ENCODE assay signal across 8 cellular contexts in the genomic region with DNA sequence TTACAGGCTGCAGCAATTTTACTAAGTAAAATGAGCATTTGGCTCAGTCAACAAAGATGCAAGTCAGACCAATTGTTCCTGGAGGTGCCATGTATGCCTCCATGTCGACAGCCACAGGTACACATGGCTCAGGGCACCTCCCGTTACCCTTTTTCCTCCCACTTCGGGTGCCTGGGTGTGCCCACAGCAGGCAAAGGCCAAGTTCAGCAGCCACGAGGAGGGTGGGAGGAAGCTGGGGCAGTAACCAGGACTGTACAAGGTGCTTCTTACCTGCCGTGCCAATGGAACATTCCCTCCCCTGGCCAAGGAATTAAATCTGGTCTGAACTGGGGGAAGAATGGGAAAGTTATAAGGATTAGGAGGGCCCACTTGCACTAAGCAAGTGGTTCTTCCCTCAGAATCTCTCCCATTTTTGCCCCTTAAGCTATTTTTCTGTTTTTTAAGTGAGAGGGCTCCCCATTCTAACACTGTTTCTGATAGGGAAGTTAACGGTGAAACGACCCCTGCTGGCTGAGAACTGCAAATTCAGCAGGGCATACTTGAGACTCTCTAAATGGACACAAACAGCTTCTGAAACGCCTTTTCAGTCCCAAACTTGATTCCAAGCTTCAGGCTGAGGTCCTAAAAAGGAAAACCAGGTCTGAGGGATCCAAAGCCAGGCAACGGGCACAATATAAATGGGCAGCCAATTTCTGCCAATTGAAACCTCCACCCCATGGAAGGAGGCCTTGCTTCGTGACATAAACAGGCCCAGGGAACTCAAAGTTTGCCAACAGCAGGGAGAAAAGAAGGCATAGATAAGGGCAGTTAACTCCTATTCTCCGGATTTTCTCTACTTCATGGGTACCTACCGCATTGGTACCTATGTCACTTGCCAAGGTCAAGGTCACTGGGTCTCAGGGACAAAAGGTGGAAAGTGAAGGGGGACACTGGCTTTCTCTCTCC. TPM values are rescaled to one million over a fixed set of nuclear protein-coding genes. Genes with fewer than 3 reads are reported as not detected.
DNase-seq lines count a peak whose midpoint lies in the region; ATAC-seq, FAIRE-seq and TF ChIP-seq lines count a peak whose summit lies in the region.

No MANE protein-coding gene starts in this region.

- H3K4me3 ChIP-seq in left ventricle myocardium inferior (no peak overlapping the region), smooth muscle cell (no peak overlapping the region)

- H4K20me1 ChIP-seq in smooth muscle cell (ENCODE audit: low read depth): no peaks in the 10 kb centered on the region

- H3K79me2 ChIP-seq in smooth muscle cell (ENCODE audit: low read depth): no peaks in the 10 kb centered on the region

- no peaks in the 10 kb centered on the region for H3F3A ChIP-seq in smooth muscle cell (ENCODE audit: low read depth)

- no peak overlapping the region for H2AFZ ChIP-seq in smooth muscle cell (ENCODE audit: low read depth)

- no peak overlapping the region for H3K27ac ChIP-seq in left ventricle myocardium inferior (replicated peaks)
- no peak overlapping the region for H3K27ac ChIP-seq in smooth muscle cell (ENCODE audit: low read depth)

- H3K4me1 ChIP-seq in left ventricle myocardium inferior (no peaks in the 10 kb centered on the region), smooth muscle cell (ENCODE audit: low read depth) (no peaks in the 10 kb centered on the region)

- DNase-seq in D721Med (ENCODE audit: insufficient read length, low spot score): peak; percentile 10
- DNase-seq in HT1080 (ENCODE audit: low read depth): peak; percentile 33
- DNase-seq in SK-N-DZ (ENCODE audit: low spot score): peak; percentile 44
- DNase-seq in activated naive CD4-positive, alpha-beta T cell treated with anti-CD3 and anti-CD28 coated beads, Interleukin-2, amount 50 U/mL, for 16 hours: peak; percentile 66
- peak; percentile 34 for DNase-seq in left ventricle myocardium inferior
- no peak for DNase-seq in smooth muscle cell (lab: John Stamatoyannopoulos, UW; ENCODE audit: unreplicated experiment)

- no peaks in the 10 kb centered on the region for H3K27me3 ChIP-seq in left ventricle myocardium inferior (ENCODE audit: low read depth)
- H3K27me3 ChIP-seq in smooth muscle cell (ENCODE audit: low read depth): no peaks in the 10 kb centered on the region

- H3K9me3 ChIP-seq in left ventricle myocardium inferior (replicated peaks) (peaks cover 4% of the 10 kb centered on the region), smooth muscle cell (replicated peaks; ENCODE audit: low read depth) (no peaks in the 10 kb centered on the region)

- no peaks in the 10 kb centered on the region for H3K36me3 ChIP-seq in left ventricle myocardium inferior
- no peaks in the 10 kb centered on the region for H3K36me3 ChIP-seq in smooth muscle cell (ENCODE audit: low read depth)

- ATAC-seq in GM18502 (IDR thresholded peaks at IDR 0.05; ENCODE audit: poor library complexity, unreplicated experiment) (no peak), GM21367 (IDR thresholded peaks at IDR 0.05; ENCODE audit: unreplicated experiment) (no peak)

- no peak overlapping the region for H3K9ac ChIP-seq in smooth muscle cell (ENCODE audit: low read depth)

- WGBS in smooth muscle cell (ENCODE audit: low lambda C conversion rate): 54% methylated on average over 12 of the region's 12 CpGs

- intact Hi-C loops in left ventricle myocardium inferior (cut with micrococcal nuclease): loop anchor here (5.0 kb wide), 1 partner anchor 76 kb away; no protein-coding TSS in a partner anchor

- peak; percentile 70 for TF ChIP-seq CTCF in D721Med (IDR thresholded peaks at IDR 0.05; ENCODE audit: insufficient read depth, missing control alignments)
- TF ChIP-seq CTCF in left ventricle myocardium inferior (IDR thresholded peaks at IDR 0.05; ENCODE audit: borderline replicate concordance): peak; percentile 84
- peak; percentile 82 for TF ChIP-seq CTCF in smooth muscle cell (IDR thresholded peaks at IDR 0.05; ENCODE audit: borderline replicate concordance, insufficient read depth, poor library complexity, severe bottlenecking)

- FAIRE-seq in D721Med (lab: Jason Lieb, UNC): no peak

- no peak overlapping the region for H3K4me2 ChIP-seq in smooth muscle cell

RNA-seq across cellular contexts. Expression of a gene that starts 24.8 kb away (rescaled TPM):
- not detected in 2 replicates for total RNA-seq in HT1080 (2014; rRNA removed; shearing (Covaris generic))
- not detected in 2 replicates for polyA plus RNA-seq in HT1080 (2015; cell fraction: cytosol; rRNA removed)
- polyA plus RNA-seq in HT1080 (2015; cell fraction: nucleus; rRNA removed): not detected in 2 replicates
- polyA plus RNA-seq in SK-N-DZ (2014; cell fraction: cytosol; rRNA removed): not detected in 2 replicates
- not detected in 2 replicates for polyA plus RNA-seq in SK-N-DZ (2014; cell fraction: nucleus; rRNA removed)
- total RNA-seq in left ventricle myocardium inferior: not detected
- total RNA-seq in smooth muscle cell: not detected in 2 replicates
- polyA plus RNA-seq in smooth muscle cell: not detected in 2 replicates

RNA-seq across cellular contexts. Expression of a gene that starts 38.6 kb away (rescaled TPM):
- 1.0 and 1.7 TPM in 2 replicates for total RNA-seq in HT1080 (2014; rRNA removed; shearing (Covaris generic))
- 0.57 and 0.90 TPM in 2 replicates for polyA plus RNA-seq in HT1080 (2015; cell fraction: cytosol; rRNA removed)
- 5.9 and 8.4 TPM in 2 replicates for polyA plus RNA-seq in HT1080 (2015; cell fraction: nucleus; rRNA removed)
- 2.6 and 5.3 TPM in 2 replicates for polyA plus RNA-seq in SK-N-DZ (2014; cell fraction: cytosol; rRNA removed)
- 29.4 and 33.2 TPM in 2 replicates for polyA plus RNA-seq in SK-N-DZ (2014; cell fraction: nucleus; rRNA removed)
- 3.3 TPM for total RNA-seq in left ventricle myocardium inferior
- 4.3 and 5.8 TPM in 2 replicates for total RNA-seq in smooth muscle cell
- 2.2 and 5.2 TPM in 2 replicates for polyA plus RNA-seq in smooth muscle cell

RNA-seq across cellular contexts. Expression of a gene that starts 52.6 kb away (rescaled TPM):
- 0.16 TPM in 1 of 2 replicates, not detected in the other for total RNA-seq in HT1080 (2014; rRNA removed; shearing (Covaris generic))
- polyA plus RNA-seq in HT1080 (2015; cell fraction: cytosol; rRNA removed): not detected in 2 replicates
- polyA plus RNA-seq in HT1080 (2015; cell fraction: nucleus; rRNA removed): 0.24 TPM in 1 of 2 replicates, not detected in the other
- not detected in 2 replicates for polyA plus RNA-seq in SK-N-DZ (2014; cell fraction: cytosol; rRNA removed)
- polyA plus RNA-seq in SK-N-DZ (2014; cell fraction: nucleus; rRNA removed): not detected in 2 replicates
- total RNA-seq in left ventricle myocardium inferior (0.25 TPM), smooth muscle cell (0.13 TPM in 1 of 2 replicates, not detected in the other)
- polyA plus RNA-seq in smooth muscle cell: not detected in 2 replicates
